In genomic region chr12:57047981-57048380, GRCh38 we compare ENCODE assay signal across 16 cellular contexts. TPM values are rescaled to one million over a fixed set of nuclear protein-coding genes. Genes with fewer than 3 reads are reported as not detected.
DNase-seq lines count a peak whose midpoint lies in the region; ATAC-seq and TF ChIP-seq lines count a peak whose summit lies in the region.
"Had no signal": no experiment of that assay in that cellular context is flagged by ENCODE, and none has a peak within 500 bp of the region (broad histone marks: within the 10 kb centered on the region; RNA-seq: fewer than 3 reads in every experiment).

No MANE protein-coding gene starts in this region.

- TF ChIP-seq POLR2A in NB4 (IDR thresholded peaks at IDR 0.05; ENCODE audit: extremely low read depth, insufficient read length) (no peak), transverse colon (IDR thresholded peaks at IDR 0.05) (no peak)

- TF ChIP-seq EP300 in transverse colon (IDR thresholded peaks at IDR 0.05; ENCODE audit: low read depth) = no peak

- peak overlapping the region; percentile 77 to 88 for H3K27ac Mint-ChIP-seq in activated naive CD4-positive, alpha-beta T cell treated with anti-CD3 and anti-CD28 coated beads, Interleukin-2, amount 50 U/mL, for 72 hours
- H3K27ac Mint-ChIP-seq: progenitor cell of endocrine pancreas had no signal

- peaks cover 0 to 4% of the 10 kb centered on the region in 2 donors for H3K9me3 Mint-ChIP-seq in activated naive CD4-positive, alpha-beta T cell treated with anti-CD3 and anti-CD28 coated beads, Interleukin-2, amount 50 U/mL, for 72 hours

- H3K4me3 ChIP-seq in NB4 (ENCODE audit: low read depth, low read length) (peak overlapping the region; percentile 35), fibroblast of villous mesenchyme (ENCODE audit: low read depth, low read length) (no peak overlapping the region), transverse colon (peak overlapping the region in 3 of 4 donors; percentile 33 to 57 (median 40)), mucosa of descending colon (no peak overlapping the region)
- H3K4me3 ChIP-seq: K562, tibial artery had no signal

- ATAC-seq in activated naive CD4-positive, alpha-beta T cell treated with anti-CD3 and anti-CD28 coated beads, Interleukin-2, amount 50 U/mL, for 72 hours = no peak
- no peak for ATAC-seq in mucosa of descending colon

- H3K27me3 ChIP-seq in transverse colon = no peaks in the 10 kb centered on the region

- H3K4me1 ChIP-seq in transverse colon = peaks cover 7 to 30% (median 26%) of the 10 kb centered on the region in 4 donors
- H3K4me1 ChIP-seq in mucosa of descending colon (ENCODE audit: low read depth) = peaks cover 19% of the 10 kb centered on the region
- H3K4me1 ChIP-seq: tibial artery had no signal

- in situ Hi-C loops in transverse colon (cut with MboI; ENCODE audit: low pct_ligation_motif_present in 1 of 4, low pct_unique_long_range_greater_than_20kb in 1 of 4, low sequenced_read_pairs in 3 of 4) = no loop called here

- peak overlapping the region; percentile 70 to 80 (median 77) for H3K27ac ChIP-seq in transverse colon
- H3K27ac ChIP-seq: tibial artery had no signal

- DNase-seq in activated naive CD4-positive, alpha-beta T cell treated with anti-CD3 and anti-CD28 coated beads, Interleukin-2, amount 50 U/mL, for 72 hours (ENCODE audit: low spot score in 2 of 2) = no peak
- DNase-seq in activated naive CD4-positive, alpha-beta T cell treated with anti-CD3 and anti-CD28 coated beads, Interleukin-2, amount 50 U/mL, for 16 hours = no peak
- no peak for DNase-seq in NB4 (ENCODE audit: low read depth)
- DNase-seq in fibroblast of villous mesenchyme (ENCODE audit: low read depth) = peak; percentile 27
- DNase-seq in transverse colon = no peak
- DNase-seq in NCI-H1930 (lab: John Stamatoyannopoulos, UW) = no peak
- no peak for DNase-seq in mucosa of descending colon
- DNase-seq in DMS153 (lab: John Stamatoyannopoulos, UW) = no peak
- DNase-seq: NCI-H1436 treated with DMSO at 0.1 percent for 48 hours, NCI-H446, tibial artery had no signal

- H3K36me3 Mint-ChIP-seq in activated naive CD4-positive, alpha-beta T cell treated with anti-CD3 and anti-CD28 coated beads, Interleukin-2, amount 50 U/mL, for 72 hours = peaks cover 5 to 10% of the 10 kb centered on the region in 2 donors

- 75% methylated on average over 1 of the region's 1 CpG; no CpG with 5 or more reads in 1 of the 2 donors for WGBS in transverse colon (ENCODE audit: low coverage in 1 of 2), 2 donors

- TF ChIP-seq CTCF in NB4 (IDR thresholded peaks at IDR 0.05; ENCODE audit: low read depth, low read length) (no peak), fibroblast of villous mesenchyme (IDR thresholded peaks at IDR 0.05; ENCODE audit: insufficient read depth, low read depth, low read length) (no peak), transverse colon (IDR thresholded peaks at IDR 0.05) (no peak), mucosa of descending colon (IDR thresholded peaks at IDR 0.05) (no peak)

- H3K9me3 ChIP-seq in transverse colon (no peaks in the 10 kb centered on the region), mucosa of descending colon (no peaks in the 10 kb centered on the region)
- H3K9me3 ChIP-seq: tibial artery had no signal

- intact Hi-C loops in transverse colon (cut with DNase I; ENCODE audit: low total_unique reads) = no loop called here
- intact Hi-C loops in mucosa of descending colon (cut with DNase I, micrococcal nuclease) = no loop called here

- no peaks in the 10 kb centered on the region for H3K36me3 ChIP-seq in transverse colon
- H3K36me3 ChIP-seq in mucosa of descending colon (ENCODE audit: low read depth) = no peaks in the 10 kb centered on the region
- H3K36me3 ChIP-seq: tibial artery had no signal

RNA-seq across cellular contexts. Expression of gene MYO1A, which starts 1.9 kb away (rescaled TPM):
- 1 to 10 TPM; 3.3 to 4.7 TPM for total RNA-seq in activated naive CD4-positive, alpha-beta T cell treated with anti-CD3 and anti-CD28 coated beads, Interleukin-2, amount 50 U/mL, for 72 hours
- total RNA-seq in fibroblast of villous mesenchyme (under 0.01 TPM in 1 of 2 replicates, not detected in the other), transverse colon (100 to 1,000 TPM; 118 to 234 (median 184) TPM), mucosa of descending colon (100 to 1,000 TPM; 167 to 444 (median 219) TPM)
- total RNA-seq: Daoy had no signal

RNA-seq across cellular contexts. Expression of gene NEMP1, which starts 30.6 kb away (rescaled TPM):
- total RNA-seq in activated naive CD4-positive, alpha-beta T cell treated with anti-CD3 and anti-CD28 coated beads, Interleukin-2, amount 50 U/mL, for 72 hours = 100 to 1,000 TPM in 1 of 2 donors, 10 to 100 TPM in 1; 80.2 to 182 TPM
- 10.0 and 19.0 TPM in 2 replicates for total RNA-seq in fibroblast of villous mesenchyme
- 10 to 100 TPM in 1 of 4 donors, 1 to 10 TPM in 3; 4.0 to 66.7 (median 5.2) TPM for total RNA-seq in transverse colon
- 10 to 100 TPM in 2 of 3 donors, 1 to 10 TPM in 1; 6.3 to 16.9 (median 10.2) TPM for total RNA-seq in mucosa of descending colon

RNA-seq across cellular contexts. Expression of gene TAC3, which starts 31.7 kb away (rescaled TPM):
- total RNA-seq in activated naive CD4-positive, alpha-beta T cell treated with anti-CD3 and anti-CD28 coated beads, Interleukin-2, amount 50 U/mL, for 72 hours = 1 to 10 TPM in 1 of 2 donors, under 1 TPM in 1; 0.50 to 1.7 TPM
- total RNA-seq in fibroblast of villous mesenchyme = 0.43 TPM in 1 of 2 replicates, not detected in the other
- 10 to 100 TPM in 1 of 4 donors, 1 to 10 TPM in 2, not detected in 1; 2.5 to 47.1 (median 9.2) TPM for total RNA-seq in transverse colon
- total RNA-seq in mucosa of descending colon = 1 to 10 TPM in 2 of 3 donors, under 1 TPM in 1; 0.81 to 2.0 (median 1.8) TPM
- total RNA-seq: mononuclear cell, OCI-LY7 had no signal

RNA-seq across cellular contexts. Expression of gene NAB2, which starts 40.9 kb away (rescaled TPM):
- total RNA-seq in activated naive CD4-positive, alpha-beta T cell treated with anti-CD3 and anti-CD28 coated beads, Interleukin-2, amount 50 U/mL, for 72 hours = 10 to 100 TPM; 39.1 to 39.3 TPM
- total RNA-seq in fibroblast of villous mesenchyme (38.0 and 39.6 TPM in 2 replicates), transverse colon (1 to 10 TPM; 2.6 to 9.1 (median 4.7) TPM), mucosa of descending colon (10 to 100 TPM in 1 of 3 donors, 1 to 10 TPM in 2; 2.6 to 29.3 (median 3.9) TPM)

RNA-seq across cellular contexts. Expression of gene ZBTB39, which starts 41.6 kb away (rescaled TPM):
- total RNA-seq in activated naive CD4-positive, alpha-beta T cell treated with anti-CD3 and anti-CD28 coated beads, Interleukin-2, amount 50 U/mL, for 72 hours = 1 to 10 TPM; 5.1 to 6.1 TPM
- 4.8 and 6.9 TPM in 2 replicates for total RNA-seq in fibroblast of villous mesenchyme
- 1 to 10 TPM; 3.4 to 8.0 (median 4.8) TPM for total RNA-seq in transverse colon
- total RNA-seq in mucosa of descending colon = 1 to 10 TPM; 3.5 to 8.6 (median 4.6) TPM

Comparison
In these comparisons a context has a peak if more than half of its experiments do, and no peak if none do; other contexts are left out.
1. H3K4me3 ChIP-seq: peak in NB4 (single experiment) and transverse colon (3 of 4); none in fibroblast of villous mesenchyme (single experiment) and mucosa of descending colon (single experiment).
2. RNA of gene MYO1A, which starts 1.9 kb away (total RNA-seq): 167 to 444 TPM in mucosa of descending colon and 118 to 234 TPM in transverse colon; 3.3 to 4.7 TPM in activated naive CD4-positive, alpha-beta T cell treated with anti-CD3 and anti-CD28 coated beads, Interleukin-2, amount 50 U/mL, for 72 hours and under 0.01 TPM in fibroblast of villous mesenchyme; every median in the first group is over 10 times any median in the second.